30 cellular contexts compared by ENCODE assay signal in genomic region chr7:90916319-90916718, GRCh38.
"Had no signal": no experiment of that assay in that cellular context is flagged by ENCODE, and none has a peak within 500 bp of the region (broad histone marks: within the 10 kb centered on the region; RNA-seq: fewer than 3 reads in every experiment).

No MANE protein-coding gene starts in this region.

- DNase-seq: activated CD4-positive, alpha-beta memory T cell treated with anti-CD3 and anti-CD28 coated beads for 36 hours; activated CD4-positive, alpha-beta T cell treated with anti-CD3 and anti-CD28 coated beads for 36 hours; activated CD4-positive, alpha-beta T cell treated with anti-CD3 and anti-CD28 coated beads, Interleukin-2, amount 10 ng/mL, durations not matched to agents 24 days and 14 days; activated CD4-positive, CD25-positive, alpha-beta regulatory T cell; activated CD4-positive, CD25-positive, alpha-beta regulatory T cell treated with anti-CD3 and anti-CD28 coated beads, Interleukin-2, amount 50 U/mL, for 72 hours; activated CD8-positive, alpha-beta memory T cell treated with anti-CD3 and anti-CD28 coated beads, Interleukin-2, amount 10 ng/mL, durations not matched to agents 7 days and 5 days; activated CD8-positive, alpha-beta memory T cell treated with anti-CD3 and anti-CD28 coated beads, Interleukin-2, amount 50 U/mL, for 4 hours; activated CD8-positive, alpha-beta T cell treated with anti-CD3 and anti-CD28 coated beads, Interleukin-2, amount 10 ng/mL, durations not matched to agents 7 days and 5 days; activated effector memory CD4-positive, alpha-beta T cell treated with anti-CD3 and anti-CD28 coated beads, Interleukin-2, amount 50 U/mL, for 16 hours; activated naive CD4-positive, alpha-beta T cell treated with anti-CD3 and anti-CD28 coated beads for 36 hours; activated naive CD8-positive, alpha-beta T cell treated with anti-CD3 and anti-CD28 coated beads for 36 hours; activated naive CD8-positive, alpha-beta T cell treated with anti-CD3 and anti-CD28 coated beads, Interleukin-2, amount 50 U/mL, for 24 hours; activated T-cell treated with anti-CD3 and anti-CD28 coated beads, Interleukin-2, amount 50 U/mL, for 1 hour; activated T-cell treated with anti-CD3 and anti-CD28 coated beads, Interleukin-2, amount 50 U/mL, for 48 hours; adrenal gland; amygdala; aorta; central memory CD4-positive, alpha-beta T cell; cerebellar nuclear complex; colonic mucosa; effector CD8-positive, alpha-beta T cell; foreskin keratinocyte; gastrocnemius medialis; glutamatergic neuron; heart left ventricle; T-helper 17 cell; T1000; WERI-Rb-1 had no signal

- H3K27ac ChIP-seq: adrenal gland, breast epithelium, cardiac muscle cell, colonic mucosa, foreskin keratinocyte, gastrocnemius medialis, heart left ventricle, WERI-Rb-1 had no signal

- H3K9me3 ChIP-seq: adrenal gland, breast epithelium, colonic mucosa, gastrocnemius medialis, heart left ventricle had no signal

- H3K4me1 ChIP-seq: adrenal gland, breast epithelium, colonic mucosa, foreskin keratinocyte, gastrocnemius medialis, heart left ventricle had no signal

- H3K36me3 ChIP-seq: adrenal gland, breast epithelium, colonic mucosa, gastrocnemius medialis, WERI-Rb-1 had no signal

- H3K27me3 ChIP-seq: adrenal gland, breast epithelium, cardiac muscle cell, colonic mucosa, foreskin keratinocyte, gastrocnemius medialis, heart left ventricle had no signal

- H3K4me3 ChIP-seq: adrenal gland, breast epithelium, cardiac muscle cell, colonic mucosa, gastrocnemius medialis, heart left ventricle had no signal
